In the genomic region with DNA sequence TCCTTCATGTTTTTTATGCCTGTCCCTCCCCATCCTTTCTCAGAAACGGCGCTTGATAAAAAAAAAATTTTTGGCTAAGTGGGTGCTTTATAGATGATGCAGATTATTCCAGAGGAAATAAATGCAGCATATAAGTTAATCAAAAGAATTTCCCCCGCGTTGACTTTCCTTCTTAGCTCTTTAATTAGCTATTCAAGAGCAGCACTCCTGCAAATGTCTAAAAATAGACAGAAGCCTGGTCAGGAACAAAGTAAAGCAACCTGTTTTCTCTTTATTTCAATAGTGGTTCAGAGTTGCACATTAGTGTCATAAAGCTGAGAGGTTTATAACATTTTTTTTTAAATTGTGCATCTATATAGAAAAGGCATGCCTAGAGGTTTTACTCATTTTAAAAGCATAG, we compare ENCODE assay signal across 32 cellular contexts.
"Had no signal": no experiment of that assay in that cellular context is flagged by ENCODE, and none has a peak within 500 bp of the region (broad histone marks: within the 10 kb centered on the region; RNA-seq: fewer than 3 reads in every experiment).

No MANE protein-coding gene starts in this region.

- H3K4me1 ChIP-seq: adrenal gland, body of pancreas, breast epithelium had no signal

- H3K27ac ChIP-seq: adrenal gland, body of pancreas, brain microvascular endothelial cell, breast epithelium, VCaP had no signal

- H3K36me3 ChIP-seq: adrenal gland, brain microvascular endothelial cell, breast epithelium had no signal

- H3K27me3 ChIP-seq: adrenal gland, body of pancreas, brain microvascular endothelial cell, breast epithelium had no signal

- DNase-seq: activated B cell treated with CpG ODN at 0.5 μM for 24 hours; activated CD4-positive, alpha-beta memory T cell treated with anti-CD3 and anti-CD28 coated beads for 36 hours; activated CD4-positive, alpha-beta T cell treated with anti-CD3 and anti-CD28 coated beads for 4 hours; activated CD4-positive, alpha-beta T cell treated with anti-CD3 and anti-CD28 coated beads, Interleukin-2, amount 10 ng/mL, durations not matched to agents 24 days and 14 days; activated CD4-positive, alpha-beta T cell treated with anti-CD3 and anti-CD28 coated beads, Interleukin-2, amount 50 U/mL, for 1 hour; activated CD4-positive, alpha-beta T cell treated with anti-CD3 and anti-CD28 coated beads, Interleukin-2, amount 50 U/mL, for 4 hours; activated CD4-positive, CD25-positive, alpha-beta regulatory T cell treated with anti-CD3 and anti-CD28 coated beads, Interleukin-2, amount 50 U/mL, for 72 hours; activated CD8-positive, alpha-beta memory T cell treated with anti-CD3 and anti-CD28 coated beads, Interleukin-2, amount 50 U/mL, for 4 hours; activated CD8-positive, alpha-beta T cell treated with anti-CD3 and anti-CD28 coated beads for 36 hours; activated effector memory CD4-positive, alpha-beta T cell treated with anti-CD3 and anti-CD28 coated beads, Interleukin-2, amount 50 U/mL, for 16 hours; activated gamma-delta T cell treated with Interleukin-2 at 50 U/mL for 16 hours; activated naive CD4-positive, alpha-beta T cell; activated naive CD4-positive, alpha-beta T cell treated with anti-CD3 and anti-CD28 coated beads for 36 hours; activated naive CD4-positive, alpha-beta T cell treated with anti-CD3 and anti-CD28 coated beads, Interleukin-2, amount 50 U/mL, for 16 hours; activated naive CD8-positive, alpha-beta T cell treated with anti-CD3 and anti-CD28 coated beads for 36 hours; activated T-cell treated with anti-CD3 and anti-CD28 coated beads for 4 hours; activated T-cell treated with anti-CD3 and anti-CD28 coated beads, Interleukin-2, amount 50 U/mL, for 1 hour; activated T-cell treated with anti-CD3 and anti-CD28 coated beads, Interleukin-2, amount 50 U/mL, for 4 hours; activated T-cell treated with anti-CD3 and anti-CD28 coated beads, Interleukin-2, amount 50 U/mL, for 72 hours; adrenal gland; amniotic stem cell; aorta; body of pancreas; brain microvascular endothelial cell; central memory CD4-positive, alpha-beta T cell; T-helper 1 cell; T-helper 2 cell; T-helper 9 cell had no signal

- H3K9me3 ChIP-seq: adrenal gland, body of pancreas, breast epithelium had no signal

- ATAC-seq: activated CD8-positive, alpha-beta T cell treated with anti-CD3 and anti-CD28 coated beads for 36 hours; activated naive CD4-positive, alpha-beta T cell treated with anti-CD3 and anti-CD28 coated beads, Interleukin-2, amount 50 U/mL, for 72 hours; activated T-cell treated with anti-CD3 and anti-CD28 coated beads, Interleukin-2, amount 50 U/mL, for 4 hours; activated T-cell treated with anti-CD3 and anti-CD28 coated beads, Interleukin-2, amount 50 U/mL, for 72 hours; activated T-helper 17 cell treated with anti-CD3 and anti-CD28 coated beads, Interleukin-2, amount 50 U/mL, for 72 hours; body of pancreas had no signal

- H3K4me3 ChIP-seq: adrenal gland, body of pancreas, breast epithelium had no signal
